In the genomic region with DNA sequence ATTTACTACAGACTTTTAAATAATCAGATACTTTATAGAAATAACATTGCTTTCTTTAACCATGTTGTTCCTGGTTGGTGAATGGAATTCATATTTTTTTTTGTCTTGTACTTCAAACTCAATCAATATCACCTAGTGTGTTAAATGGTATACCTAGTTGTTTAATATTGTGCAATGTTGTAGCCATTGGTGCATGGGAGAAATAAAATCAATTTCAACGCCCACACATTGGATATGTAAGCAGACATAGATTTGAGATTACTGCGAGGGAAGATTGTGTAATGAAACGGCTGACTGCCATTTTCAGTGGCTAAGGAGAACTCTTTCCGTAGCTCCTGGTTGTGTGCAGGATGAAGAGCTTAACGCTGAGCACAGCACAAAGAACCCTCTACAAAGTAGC, we compare ENCODE assay signal across 21 cellular contexts.
DNase-seq lines count a peak whose midpoint lies in the region; ATAC-seq and TF ChIP-seq lines count a peak whose summit lies in the region.
"Had no signal": no experiment of that assay in that cellular context is flagged by ENCODE, and none has a peak within 500 bp of the region (broad histone marks: within the 10 kb centered on the region; RNA-seq: fewer than 3 reads in every experiment).

No MANE protein-coding gene starts in this region.

- no peaks in the 10 kb centered on the region for H3K9me3 ChIP-seq in liver (ENCODE audit: control insufficient read depth in 4 of 4, low read length in 3 of 4)
- no peaks in the 10 kb centered on the region for H3K9me3 ChIP-seq in parathyroid adenoma (ENCODE audit: control insufficient read depth, low read length)
- H3K9me3 ChIP-seq: BE2C had no signal

- peak overlapping the region; percentile 25 for H2AFZ ChIP-seq in parathyroid adenoma

- no peak overlapping the region for H3K4me2 ChIP-seq in parathyroid adenoma (ENCODE audit: low read length)

- no peaks in the 10 kb centered on the region for H3K36me3 Mint-ChIP-seq in endothelial cell (ENCODE audit: low read depth, unreplicated experiment)
- H3K36me3 Mint-ChIP-seq: CD4-positive, CD25-positive, alpha-beta regulatory T cell; CD8-positive, alpha-beta memory T cell; IgD-negative memory B cell had no signal

- TF ChIP-seq RAD21 in liver (IDR thresholded peaks at IDR 0.05), result no peak

- 45% methylated on average over 5 of the region's 5 CpGs for WGBS in liver

- H3K9me3 Mint-ChIP-seq in endothelial cell (ENCODE audit: unreplicated experiment), result no peaks in the 10 kb centered on the region

- H3K79me2 ChIP-seq in parathyroid adenoma, result no peaks in the 10 kb centered on the region

- no peak overlapping the region for H3K4me3 Mint-ChIP-seq in endothelial cell (ENCODE audit: unreplicated experiment)
- H3K4me3 Mint-ChIP-seq: CD4-positive, CD25-positive, alpha-beta regulatory T cell; CD8-positive, alpha-beta memory T cell; IgD-negative memory B cell had no signal

- H3K27ac ChIP-seq in liver (ENCODE audit: low read depth in 1 of 2, low read length in 2 of 2) (no peak overlapping the region), parathyroid adenoma (no peak overlapping the region)
- H3K27ac ChIP-seq: HL-60 had no signal

- no peak overlapping the region for H3K4me3 ChIP-seq in liver (ENCODE audit: low read depth in 1 of 3, low read length in 3 of 3)
- H3K4me3 ChIP-seq in parathyroid adenoma (ENCODE audit: low read depth, low read length), result no peak overlapping the region

- TF ChIP-seq CTCF in liver (IDR thresholded peaks at IDR 0.05; ENCODE audit: low read depth, low read length, missing input control), result no peak
- TF ChIP-seq CTCF in parathyroid adenoma (IDR thresholded peaks at IDR 0.05), result no peak
- no peak for TF ChIP-seq CTCF in endothelial cell (IDR thresholded peaks at IDR 0.05; ENCODE audit: unreplicated experiment)

- peak; percentile 53 for DNase-seq in NCI-H510A treated with DMSO at 0.1 percent for 48 hours (lab: John Stamatoyannopoulos, UW)
- DNase-seq in NCI-H510A (lab: John Stamatoyannopoulos, UW), result no peak
- peak; percentile 18 for DNase-seq in MV-4-11 (lab: John Stamatoyannopoulos, UW)
- no peak for DNase-seq in mucosa of gallbladder (ENCODE audit: low spot score)
- no peak for DNase-seq in endothelial cell (ENCODE audit: low spot score)
- DNase-seq: ACHN; BE2C; C1 segment of cervical spinal cord; CD4-positive, CD25-positive, alpha-beta regulatory T cell; CD8-positive, alpha-beta memory T cell; COR-L47; DMS 273 treated with DMSO at 0.1 percent for 48 hours; DMS79; GDM1; HCEC 1CT; KG1 had no signal

- H3K27me3 ChIP-seq in liver (ENCODE audit: control insufficient read depth in 4 of 4, insufficient read depth in 4 of 4, low read length in 3 of 4), result no peaks in the 10 kb centered on the region
- H3K27me3 ChIP-seq in parathyroid adenoma (ENCODE audit: control insufficient read depth, insufficient read depth, low read length), result no peaks in the 10 kb centered on the region
- H3K27me3 ChIP-seq: BE2C had no signal

- H3K4me1 Mint-ChIP-seq in endothelial cell (ENCODE audit: unreplicated experiment), result peaks cover 3% of the 10 kb centered on the region
- H3K4me1 Mint-ChIP-seq: CD4-positive, CD25-positive, alpha-beta regulatory T cell; CD8-positive, alpha-beta memory T cell; IgD-negative memory B cell had no signal

- ATAC-seq in GM19467 (IDR thresholded peaks at IDR 0.05; ENCODE audit: unreplicated experiment), result no peak

- H3K9ac ChIP-seq in liver (ENCODE audit: low read depth in 1 of 2, low read length in 2 of 2) (no peak overlapping the region), parathyroid adenoma (no peak overlapping the region)

- no peaks in the 10 kb centered on the region for H3K27me3 Mint-ChIP-seq in endothelial cell (ENCODE audit: unreplicated experiment)
- H3K27me3 Mint-ChIP-seq: CD4-positive, CD25-positive, alpha-beta regulatory T cell; IgD-negative memory B cell had no signal

- no peaks in the 10 kb centered on the region for H3K4me1 ChIP-seq in liver (ENCODE audit: control insufficient read depth in 4 of 4, insufficient read depth in 4 of 4, low read length in 3 of 4)
- H3K4me1 ChIP-seq in parathyroid adenoma, result peaks cover 5% of the 10 kb centered on the region
- H3K4me1 ChIP-seq: BE2C had no signal

- H3K36me3 ChIP-seq in liver (ENCODE audit: control insufficient read depth in 4 of 4, insufficient read depth in 3 of 4, low read depth in 1 of 4, low read length in 3 of 4), result no peaks in the 10 kb centered on the region
- no peaks in the 10 kb centered on the region for H3K36me3 ChIP-seq in parathyroid adenoma (ENCODE audit: control insufficient read depth, insufficient read depth, low read length)
- H3K36me3 ChIP-seq: BE2C had no signal

- no peak overlapping the region for H3K27ac Mint-ChIP-seq in endothelial cell (ENCODE audit: unreplicated experiment)
- H3K27ac Mint-ChIP-seq: CD4-positive, CD25-positive, alpha-beta regulatory T cell; IgD-negative memory B cell had no signal

TF ChIP-seq in liver, 16 proteins besides CTCF, POLR2A, EP300 and RAD21:
- TF ChIP-seq FOXA2 (IDR thresholded peaks at IDR 0.05) (no peak), EGR1 (IDR thresholded peaks at IDR 0.05; ENCODE audit: low read depth in 2 of 2) (peak; percentile 31 to 47), YY1 (IDR thresholded peaks at IDR 0.05) (peak; percentile 45)

Comparison
In these comparisons a context has a peak if more than half of its experiments do, and no peak if none do; other contexts are left out.
1. DNase-seq: peak in NCI-H510A treated with DMSO at 0.1 percent for 48 hours (single experiment) and MV-4-11 (single experiment); none in NCI-H510A (single experiment), mucosa of gallbladder (single experiment) and endothelial cell (single experiment).